14 cellular contexts compared by ENCODE assay signal in genomic region chr22:42692239-42693054, GRCh38. TPM values are rescaled to one million over a fixed set of nuclear protein-coding genes. Genes with fewer than 3 reads are reported as not detected.
A peak's percentile ranks its signal among the peaks of the same experiment; 100 is the strongest.
DNase-seq lines count a peak whose midpoint lies in the region; ATAC-seq and TF ChIP-seq lines count a peak whose summit lies in the region.
"Had no signal": no experiment of that assay in that cellular context is flagged by ENCODE, and none has a peak within 500 bp of the region (broad histone marks: within the 10 kb centered on the region; RNA-seq: fewer than 3 reads in every experiment).

No MANE protein-coding gene starts in this region.

- H3K4me3 Mint-ChIP-seq in endodermal cell, result no peak overlapping the region
- H3K4me3 Mint-ChIP-seq in stimulated activated memory B cell treated with anti-CD40 and anti-IgM and Interleukin-4, amounts not matched to agents 10 μg/mL and 1 μg/mL and 100 μg/mL, for 72 hours, result peak overlapping the region; percentile 67
- H3K4me3 Mint-ChIP-seq in effector memory CD8-positive, alpha-beta T cell, result no peak overlapping the region
- H3K4me3 Mint-ChIP-seq: activated naive CD8-positive, alpha-beta T cell treated with anti-CD3 and anti-CD28 coated beads for 36 hours had no signal

- no peaks in the 10 kb centered on the region for H3K36me3 Mint-ChIP-seq in endodermal cell (ENCODE audit: low read depth)
- peaks cover 13% of the 10 kb centered on the region for H3K36me3 Mint-ChIP-seq in stimulated activated memory B cell treated with anti-CD40 and anti-IgM and Interleukin-4, amounts not matched to agents 10 μg/mL and 1 μg/mL and 100 μg/mL, for 72 hours
- peaks cover 2% of the 10 kb centered on the region for H3K36me3 Mint-ChIP-seq in effector memory CD8-positive, alpha-beta T cell (ENCODE audit: insufficient read depth)
- H3K36me3 Mint-ChIP-seq: activated naive CD8-positive, alpha-beta T cell treated with anti-CD3 and anti-CD28 coated beads for 36 hours had no signal

- no peaks in the 10 kb centered on the region for H3K9me3 Mint-ChIP-seq in endodermal cell
- H3K9me3 Mint-ChIP-seq in stimulated activated memory B cell treated with anti-CD40 and anti-IgM and Interleukin-4, amounts not matched to agents 10 μg/mL and 1 μg/mL and 100 μg/mL, for 72 hours, result no peaks in the 10 kb centered on the region
- H3K9me3 Mint-ChIP-seq in effector memory CD8-positive, alpha-beta T cell, result no peaks in the 10 kb centered on the region
- H3K9me3 Mint-ChIP-seq: activated naive CD8-positive, alpha-beta T cell treated with anti-CD3 and anti-CD28 coated beads for 36 hours had no signal

- H3K27me3 Mint-ChIP-seq in endodermal cell (ENCODE audit: insufficient read depth), result no peaks in the 10 kb centered on the region
- no peaks in the 10 kb centered on the region for H3K27me3 Mint-ChIP-seq in stimulated activated memory B cell treated with anti-CD40 and anti-IgM and Interleukin-4, amounts not matched to agents 10 μg/mL and 1 μg/mL and 100 μg/mL, for 72 hours
- H3K27me3 Mint-ChIP-seq in effector memory CD8-positive, alpha-beta T cell, result peaks cover 7 to 33% of the 10 kb centered on the region in 2 donors
- H3K27me3 Mint-ChIP-seq: activated naive CD8-positive, alpha-beta T cell treated with anti-CD3 and anti-CD28 coated beads for 36 hours had no signal

- H3K4me2 ChIP-seq in KMS-11, result no peak overlapping the region

- H3K4me1 ChIP-seq in KMS-11 (ENCODE audit: low read depth, poor library complexity, severe bottlenecking) (no peaks in the 10 kb centered on the region), endodermal cell (ENCODE audit: control insufficient read depth, insufficient read depth, low read length) (peaks cover 9% of the 10 kb centered on the region)

- no peaks in the 10 kb centered on the region for H3K36me3 ChIP-seq in KMS-11 (ENCODE audit: insufficient read depth)
- H3K36me3 ChIP-seq in endodermal cell (ENCODE audit: control insufficient read depth, insufficient read depth, low read length), result no peaks in the 10 kb centered on the region

- H3K4me3 ChIP-seq in KMS-11 (IDR thresholded peaks at IDR 0.05; ENCODE audit: insufficient read depth, low read depth, low read length), result no peak overlapping the region
- no peak overlapping the region for H3K4me3 ChIP-seq in endodermal cell (ENCODE audit: low read length)

- DNase-seq in endodermal cell (peak; percentile 69), NCI-H2081 treated with DMSO at 0.1 percent for 48 hours (lab: John Stamatoyannopoulos, UW) (no peak)
- DNase-seq in activated CD4-positive, alpha-beta T cell treated with anti-CD3 and anti-CD28 coated beads for 4 hours, result no peak
- DNase-seq in effector memory CD8-positive, alpha-beta T cell, result no peak
- DNase-seq: activated naive CD8-positive, alpha-beta T cell treated with anti-CD3 and anti-CD28 coated beads for 36 hours; NCI-H1694 treated with DMSO at 0.1 percent for 48 hours; stimulated activated CD4-positive, alpha-beta T cell treated with anti-CD3 and anti-CD28 coated beads, Interleukin-1b, Interleukin-23, amount 100 ng/mL, for 48 hours; stimulated activated naive CD4-positive, alpha-beta T cell treated with Interleukin-2 at 50 U/mL for 16 hours had no signal

- ATAC-seq in stimulated activated memory B cell treated with anti-CD40 and anti-IgM and Interleukin-4, amounts not matched to agents 10 μg/mL and 1 μg/mL and 100 μg/mL, for 72 hours, result peak; percentile 86
- no peak for ATAC-seq in effector memory CD8-positive, alpha-beta T cell (replicated peaks)
- ATAC-seq in HG02852 (IDR thresholded peaks at IDR 0.05; ENCODE audit: unreplicated experiment), result no peak

- H3K27me3 ChIP-seq in KMS-11 (ENCODE audit: insufficient read depth, low read depth) (no peaks in the 10 kb centered on the region), endodermal cell (ENCODE audit: control insufficient read depth, insufficient read depth, low read length, poor library complexity, severe bottlenecking) (no peaks in the 10 kb centered on the region)

- WGBS in endodermal cell (ENCODE audit: insufficient coverage in 1 of 2, insufficient read length in 1 of 2), 2 experiments, result 89 to 91% methylated on average over 26 to 30 of the region's 32 CpGs

- H3K9ac ChIP-seq in KMS-11 (no peak overlapping the region), endodermal cell (ENCODE audit: extremely low read depth, low read length, poor library complexity, severe bottlenecking) (no peak overlapping the region)

- no peaks in the 10 kb centered on the region for H3K9me3 ChIP-seq in endodermal cell (ENCODE audit: control insufficient read depth, low read length)

- H3K27ac ChIP-seq in KMS-11 (no peak overlapping the region), endodermal cell (ENCODE audit: low read depth, low read length) (no peak overlapping the region)

- TF ChIP-seq CTCF in GM12873 (IDR thresholded peaks at IDR 0.05; ENCODE audit: insufficient read depth, low read depth, low read length, missing control alignments) (peak; percentile 52), KMS-11 (conservative IDR thresholded peaks at IDR 0.05; ENCODE audit: low read depth, low read length) (0 out of 2 replicates have a peak, but pooled peaks have one; percentile 11), endodermal cell (conservative IDR thresholded peaks at IDR 0.05) (peak; percentile 55)

- no peaks in the 10 kb centered on the region for H4K20me1 ChIP-seq in KMS-11 (ENCODE audit: insufficient read depth)

- peaks cover 9% of the 10 kb centered on the region for H3K4me1 Mint-ChIP-seq in endodermal cell
- peaks cover 40% of the 10 kb centered on the region for H3K4me1 Mint-ChIP-seq in stimulated activated memory B cell treated with anti-CD40 and anti-IgM and Interleukin-4, amounts not matched to agents 10 μg/mL and 1 μg/mL and 100 μg/mL, for 72 hours
- H3K4me1 Mint-ChIP-seq in effector memory CD8-positive, alpha-beta T cell (ENCODE audit: low read depth in 2 of 2), result peaks cover 0 to 2% of the 10 kb centered on the region in 2 donors
- H3K4me1 Mint-ChIP-seq: activated naive CD8-positive, alpha-beta T cell treated with anti-CD3 and anti-CD28 coated beads for 36 hours had no signal

- no peak overlapping the region for H3K27ac Mint-ChIP-seq in endodermal cell
- H3K27ac Mint-ChIP-seq in stimulated activated memory B cell treated with anti-CD40 and anti-IgM and Interleukin-4, amounts not matched to agents 10 μg/mL and 1 μg/mL and 100 μg/mL, for 72 hours, result peak overlapping the region; percentile 87
- no peak overlapping the region for H3K27ac Mint-ChIP-seq in effector memory CD8-positive, alpha-beta T cell
- H3K27ac Mint-ChIP-seq: activated naive CD8-positive, alpha-beta T cell treated with anti-CD3 and anti-CD28 coated beads for 36 hours had no signal

- no peaks in the 10 kb centered on the region for H3K79me2 ChIP-seq in KMS-11 (ENCODE audit: insufficient read depth, low read depth)

- no peak overlapping the region for H2AFZ ChIP-seq in KMS-11 (ENCODE audit: low read depth)

RNA-seq across cellular contexts. Expression of gene A4GALT, which starts 28.2 kb away (rescaled TPM):
- total RNA-seq in endodermal cell, result 1 to 10 TPM; 5.3 to 7.7 TPM
- 2.0 TPM for polyA plus RNA-seq in endodermal cell (2013, experiment 1 of 2)
- polyA plus RNA-seq in endodermal cell (2013, experiment 2 of 2), result 1.7 TPM

RNA-seq across cellular contexts. Expression of gene CYB5R3, which starts 43.3 kb away (rescaled TPM):
- total RNA-seq in endodermal cell, result 10 to 100 TPM; 89.5 to 92.4 TPM
- 120 TPM for polyA plus RNA-seq in endodermal cell (2013, experiment 1 of 2)
- polyA plus RNA-seq in endodermal cell (2013, experiment 2 of 2), result 109 TPM

RNA-seq across cellular contexts. Expression of gene ATP5MGL, which starts 52.0 kb away (rescaled TPM):
- total RNA-seq in endodermal cell, result 1 to 10 TPM in 1 of 2 donors, under 1 TPM in 1; 0.46 to 1.8 TPM
- not detected for polyA plus RNA-seq in endodermal cell (2013, experiment 1 of 2)
- 0.62 TPM for polyA plus RNA-seq in endodermal cell (2013, experiment 2 of 2)
- total RNA-seq: glomerular endothelial cell, omental fat pad had no signal
